ENCODE assay signal across 10 cellular contexts in the genomic region with DNA sequence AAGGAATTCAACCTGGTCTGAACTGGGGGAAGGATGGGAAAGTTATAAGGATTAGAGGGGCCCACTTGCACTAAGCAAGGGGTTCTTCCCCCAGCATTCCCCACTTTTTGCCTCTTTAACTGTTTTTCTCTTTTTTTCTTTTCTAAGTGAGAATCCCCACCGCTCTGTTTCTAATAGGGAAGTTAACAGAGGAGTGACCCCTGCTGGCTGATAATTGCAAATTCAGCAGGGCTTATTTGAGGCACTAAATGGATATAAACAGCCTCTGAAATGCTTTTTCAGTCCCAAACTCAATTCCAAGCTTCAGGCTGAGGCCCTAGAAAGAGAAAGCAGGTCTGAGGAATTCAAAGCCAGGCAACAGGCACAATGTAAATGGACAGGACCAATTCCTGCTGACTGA. TPM values are rescaled to one million over a fixed set of nuclear protein-coding genes. Genes with fewer than 3 reads are reported as not detected.
A peak's percentile ranks its signal among the peaks of the same experiment; 100 is the strongest.
DNase-seq lines count a peak whose midpoint lies in the region; ATAC-seq and TF ChIP-seq lines count a peak whose summit lies in the region.
"Had no signal": no experiment of that assay in that cellular context is flagged by ENCODE, and none has a peak within 500 bp of the region (broad histone marks: within the 10 kb centered on the region; RNA-seq: fewer than 3 reads in every experiment).

No MANE protein-coding gene starts in this region.

- H3K4me3 ChIP-seq in MM.1S (ENCODE audit: low read length) (no peak overlapping the region), brain microvascular endothelial cell (ENCODE audit: low read depth, low read length) (no peak overlapping the region)

- peaks cover 52% of the 10 kb centered on the region for H3K4me1 Mint-ChIP-seq in activated CD4-positive, alpha-beta T cell treated with anti-CD3 and anti-CD28 coated beads for 36 hours
- H3K4me1 Mint-ChIP-seq in progenitor cell of endocrine pancreas (ENCODE audit: low read depth) = no peaks in the 10 kb centered on the region

- H3K9me3 Mint-ChIP-seq in activated CD4-positive, alpha-beta T cell treated with anti-CD3 and anti-CD28 coated beads for 36 hours (ENCODE audit: low read depth) = peaks cover 9% of the 10 kb centered on the region
- peaks cover 17% of the 10 kb centered on the region for H3K9me3 Mint-ChIP-seq in progenitor cell of endocrine pancreas (ENCODE audit: low read depth)

- H3K36me3 ChIP-seq in MM.1S (replicated peaks; ENCODE audit: insufficient read depth, low read length) = peaks cover 12% of the 10 kb centered on the region
- no peaks in the 10 kb centered on the region for H3K36me3 ChIP-seq in brain microvascular endothelial cell (replicated peaks)

- H3K27me3 ChIP-seq in MM.1S (replicated peaks; ENCODE audit: insufficient read depth, low read length) (no peaks in the 10 kb centered on the region), brain microvascular endothelial cell (replicated peaks) (no peaks in the 10 kb centered on the region)

- H3K4me2 ChIP-seq in MM.1S (ENCODE audit: low read depth, low read length) = peak overlapping the region; percentile 86; the same call in 1 of the 2 replicates

- in situ Hi-C loops in brain microvascular endothelial cell (cut with HindIII; ENCODE audit: low pct_ligation_motif_present, low sequenced_read_pairs) = no loop called here

- peaks cover 73% of the 10 kb centered on the region for H3K4me1 ChIP-seq in MM.1S (ENCODE audit: low read length)

- H3K9ac ChIP-seq in MM.1S (ENCODE audit: low read length) = no peak overlapping the region

- peaks cover 3% of the 10 kb centered on the region for H3K36me3 Mint-ChIP-seq in activated CD4-positive, alpha-beta T cell treated with anti-CD3 and anti-CD28 coated beads for 36 hours (ENCODE audit: low read depth)
- no peaks in the 10 kb centered on the region for H3K36me3 Mint-ChIP-seq in progenitor cell of endocrine pancreas (ENCODE audit: insufficient read depth)

- CTCF ChIA-PET in activated CD4-positive, alpha-beta T cell treated with anti-CD3 and anti-CD28 coated beads for 36 hours (lab: Charles Lee) = interaction anchor here (0.6 to 17.8 kb wide), 5 partner anchors 9 to 257 kb away, joined by 3 to 450 read pairs (median 5); no protein-coding TSS in a partner anchor

- ATAC-seq in activated CD4-positive, alpha-beta T cell treated with anti-CD3 and anti-CD28 coated beads for 36 hours = no peak
- no peak for ATAC-seq in HG03565 (IDR thresholded peaks at IDR 0.05; ENCODE audit: unreplicated experiment)

- POLR2A ChIA-PET in activated CD4-positive, alpha-beta T cell treated with anti-CD3 and anti-CD28 coated beads for 36 hours (lab: Charles Lee) = no interaction called here

- H3K27me3 Mint-ChIP-seq in activated CD4-positive, alpha-beta T cell treated with anti-CD3 and anti-CD28 coated beads for 36 hours = no peaks in the 10 kb centered on the region
- peaks cover 6% of the 10 kb centered on the region for H3K27me3 Mint-ChIP-seq in progenitor cell of endocrine pancreas

- no peaks in the 10 kb centered on the region for H4K20me1 ChIP-seq in MM.1S (ENCODE audit: insufficient read depth, low read length)

- no peaks in the 10 kb centered on the region for H3K9me3 ChIP-seq in MM.1S (replicated peaks; ENCODE audit: insufficient read depth, low read length)

- H2AFZ ChIP-seq in MM.1S (ENCODE audit: low read length) = no peak overlapping the region

- TF ChIP-seq CTCF in MM.1S (IDR thresholded peaks at IDR 0.05; ENCODE audit: low read length) (peak; percentile 60), brain microvascular endothelial cell (IDR thresholded peaks at IDR 0.05; ENCODE audit: low read depth, low read length, missing control alignments) (peak; percentile 63), progenitor cell of endocrine pancreas (IDR thresholded peaks at IDR 0.05; ENCODE audit: unreplicated experiment) (peak; percentile 19)

- H3K9me2 ChIP-seq in MM.1S (replicated peaks; ENCODE audit: insufficient read depth, low read length) = no peaks in the 10 kb centered on the region

- no peak overlapping the region for H3K27ac Mint-ChIP-seq in activated CD4-positive, alpha-beta T cell treated with anti-CD3 and anti-CD28 coated beads for 36 hours
- no peak overlapping the region for H3K27ac Mint-ChIP-seq in progenitor cell of endocrine pancreas

- intact Hi-C loops in activated CD4-positive, alpha-beta T cell treated with anti-CD3 and anti-CD28 coated beads for 36 hours (cut with DNase I, micrococcal nuclease) = loop anchor here (1.0 kb wide), 2 partner anchors 21 to 88 kb away; no protein-coding TSS in a partner anchor

- peaks cover 40% of the 10 kb centered on the region for H3K79me2 ChIP-seq in MM.1S (ENCODE audit: low read length)

- H3K27ac ChIP-seq in MM.1S (ENCODE audit: low read length) (peak overlapping the region; percentile 99; the same call in 1 of the 2 replicates), brain microvascular endothelial cell (no peak overlapping the region)

- H3K4me3 Mint-ChIP-seq in activated CD4-positive, alpha-beta T cell treated with anti-CD3 and anti-CD28 coated beads for 36 hours = no peak overlapping the region
- no peak overlapping the region for H3K4me3 Mint-ChIP-seq in progenitor cell of endocrine pancreas (ENCODE audit: low read depth)

- peak; percentile 62 for DNase-seq in activated CD4-positive, alpha-beta T cell treated with anti-CD3 and anti-CD28 coated beads for 36 hours
- DNase-seq in activated CD4-positive, alpha-beta T cell treated with anti-CD3 and anti-CD28 coated beads for 4 hours = no peak
- no peak for DNase-seq in MM.1S
- peak; percentile 36 for DNase-seq in brain microvascular endothelial cell
- DNase-seq in progenitor cell of endocrine pancreas (ENCODE audit: low spot score, unreplicated experiment) = no peak
- DNase-seq in globus pallidus (ENCODE audit: low spot score) = no peak
- DNase-seq in NCI-H2081 treated with DMSO at 0.1 percent for 48 hours (lab: John Stamatoyannopoulos, UW) = no peak
- DNase-seq: COR-L47, right cardiac atrium had no signal

- peaks cover 77% of the 10 kb centered on the region for H3F3A ChIP-seq in MM.1S (ENCODE audit: insufficient read depth, low read length)

RNA-seq across cellular contexts. Expression of a gene that starts 38.2 kb away (rescaled TPM):
- 10 to 100 TPM; 22.1 to 27.6 TPM for total RNA-seq in activated CD4-positive, alpha-beta T cell treated with anti-CD3 and anti-CD28 coated beads for 36 hours
- not detected in 2 replicates for total RNA-seq in progenitor cell of endocrine pancreas

Comparison
In these comparisons a context has a peak if more than half of its experiments do, and no peak if none do; other contexts are left out.
1. DNase-seq: peak in activated CD4-positive, alpha-beta T cell treated with anti-CD3 and anti-CD28 coated beads for 36 hours (single experiment) and brain microvascular endothelial cell (single experiment); none in activated CD4-positive, alpha-beta T cell treated with anti-CD3 and anti-CD28 coated beads for 4 hours (0 of 2), MM.1S (single experiment), progenitor cell of endocrine pancreas (single experiment), globus pallidus (single experiment) and NCI-H2081 treated with DMSO at 0.1 percent for 48 hours (single experiment).
2. RNA of a gene that starts 38.2 kb away (total RNA-seq): 22.1 to 27.6 TPM in activated CD4-positive, alpha-beta T cell treated with anti-CD3 and anti-CD28 coated beads for 36 hours; not detected in progenitor cell of endocrine pancreas; every median in the first group is over 10 times any median in the second.
3. Peak in every context shown above with its lines, with median percentiles within 50 percentile points of each other: CTCF ChIP-seq.